In the genomic region with DNA sequence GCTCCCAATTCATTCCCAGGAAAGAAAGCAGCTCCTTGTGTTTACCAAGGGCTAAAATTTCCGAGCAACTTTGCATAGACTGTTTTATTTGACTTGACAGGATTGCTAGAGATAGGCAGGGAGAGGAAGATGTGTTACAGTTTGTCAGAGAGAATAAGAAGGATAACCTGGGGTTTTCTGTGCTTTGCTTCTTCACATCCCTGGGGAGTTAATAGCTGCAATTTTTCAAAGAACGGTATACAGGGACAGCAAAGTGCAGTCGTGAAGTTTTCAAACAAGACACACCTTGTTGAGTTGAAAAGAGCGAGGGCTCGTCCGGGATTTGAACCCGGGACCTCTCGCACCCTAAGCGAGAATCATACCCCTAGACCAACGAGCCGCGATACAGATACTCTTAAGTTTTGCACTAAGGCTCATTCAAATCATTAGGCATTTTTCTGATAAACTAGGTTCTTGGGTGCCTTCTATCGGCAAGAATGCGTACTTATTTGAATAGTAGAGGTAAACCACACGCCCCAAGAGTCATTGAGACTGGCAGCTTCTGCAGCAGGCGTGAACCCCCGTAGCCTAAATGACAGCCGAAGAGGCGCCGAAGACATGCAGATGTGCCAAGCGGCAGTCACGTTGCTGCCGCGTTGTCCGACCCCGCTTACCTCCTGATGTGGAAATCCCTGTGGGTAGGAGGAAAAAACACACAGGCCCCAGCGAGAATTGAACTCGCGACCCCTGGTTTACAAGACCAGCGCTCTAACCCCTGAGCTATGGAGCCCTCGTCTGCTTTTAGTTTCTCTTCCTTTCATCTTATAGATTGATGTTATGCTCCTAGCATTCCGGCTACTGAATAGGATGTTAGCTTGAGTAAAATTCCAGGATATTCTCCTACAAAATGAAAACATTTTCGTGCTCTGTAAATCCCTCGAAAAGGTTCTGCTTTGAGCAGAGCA, we compare ENCODE assay signal across 8 cellular contexts. TPM values are rescaled to one million over a fixed set of nuclear protein-coding genes. Genes with fewer than 3 reads are reported as not detected.
DNase-seq lines count a peak whose midpoint lies in the region; ATAC-seq, FAIRE-seq and TF ChIP-seq lines count a peak whose summit lies in the region.

No MANE protein-coding gene starts in this region.

- no peaks in the 10 kb centered on the region for H3K4me1 ChIP-seq in BE2C

- ATAC-seq in HG03439 (IDR thresholded peaks at IDR 0.05; ENCODE audit: unreplicated experiment) (peak; percentile 68), left lobe of liver (peak; percentile 75)

- peak; percentile 73 for TF ChIP-seq CTCF in BE2C (IDR thresholded peaks at IDR 0.05; ENCODE audit: low read depth, low read length)

- H3K27me3 ChIP-seq in BE2C: no peaks in the 10 kb centered on the region

- H3K4me3 ChIP-seq in BE2C (ENCODE audit: low read depth, low read length): peak overlapping the region; percentile 72

- peak; percentile 95 for FAIRE-seq in GM19239 (lab: Jason Lieb, UNC)

- H3K36me3 ChIP-seq in BE2C: no peaks in the 10 kb centered on the region

- peak; percentile 94 for DNase-seq in BE2C
- peak; percentile 35 for DNase-seq in GM19239 (ENCODE audit: insufficient read length, low spot score)
- DNase-seq in NCI-H510A (lab: John Stamatoyannopoulos, UW): peak; percentile 86
- peak; percentile 85 to 89 for DNase-seq in activated CD4-positive, alpha-beta T cell treated with anti-CD3 and anti-CD28 coated beads for 4 hours
- peak; percentile 97 for DNase-seq in dedifferentiated amniotic fluid mesenchymal stem cell (ENCODE audit: extremely low spot score)
- DNase-seq in left lobe of liver (ENCODE audit: low spot score): peak; percentile 83
- peak; percentile 86 to 88 for DNase-seq in stimulated activated CD4-positive, alpha-beta T cell treated with anti-CD3 and anti-CD28 coated beads, Interleukin-2, amount 100 ng/mL, for 24 hours

- H3K9me3 ChIP-seq in BE2C: no peaks in the 10 kb centered on the region

RNA-seq across cellular contexts. Expression of a gene that starts 22.2 kb away (rescaled TPM):
- polyA plus RNA-seq in BE2C (2012; ENCODE audit: insufficient read depth, insufficient read length, low read depth): not detected
- not detected for total RNA-seq in left lobe of liver

RNA-seq across cellular contexts. Expression of a gene that starts 25.6 kb away (rescaled TPM):
- not detected for polyA plus RNA-seq in BE2C (2012; ENCODE audit: insufficient read depth, insufficient read length, low read depth)
- total RNA-seq in left lobe of liver: not detected

RNA-seq across cellular contexts. Expression of a gene that starts 28.1 kb away (rescaled TPM):
- not detected for polyA plus RNA-seq in BE2C (2012; ENCODE audit: insufficient read depth, insufficient read length, low read depth)
- not detected for total RNA-seq in left lobe of liver

RNA-seq across cellular contexts. Expression of a gene that starts 52.5 kb away (rescaled TPM):
- polyA plus RNA-seq in BE2C (2012; ENCODE audit: insufficient read depth, insufficient read length, low read depth): not detected
- not detected for total RNA-seq in left lobe of liver

Comparison
In these comparisons a context has a peak if more than half of its experiments do, and no peak if none do; other contexts are left out.
1. Peak in every context shown above with its lines: DNase-seq, ATAC-seq and H3K4me3 ChIP-seq.
2. DNase-seq: peak in every context shown above with its lines; median percentile 97 in dedifferentiated amniotic fluid mesenchymal stem cell; 94 in BE2C; 87 in activated CD4-positive, alpha-beta T cell treated with anti-CD3 and anti-CD28 coated beads for 4 hours; 87 in stimulated activated CD4-positive, alpha-beta T cell treated with anti-CD3 and anti-CD28 coated beads, Interleukin-2, amount 100 ng/mL, for 24 hours; 86 in NCI-H510A; 83 in left lobe of liver; 35 in GM19239.